ENCODE assay signal across 17 cellular contexts in the genomic region with DNA sequence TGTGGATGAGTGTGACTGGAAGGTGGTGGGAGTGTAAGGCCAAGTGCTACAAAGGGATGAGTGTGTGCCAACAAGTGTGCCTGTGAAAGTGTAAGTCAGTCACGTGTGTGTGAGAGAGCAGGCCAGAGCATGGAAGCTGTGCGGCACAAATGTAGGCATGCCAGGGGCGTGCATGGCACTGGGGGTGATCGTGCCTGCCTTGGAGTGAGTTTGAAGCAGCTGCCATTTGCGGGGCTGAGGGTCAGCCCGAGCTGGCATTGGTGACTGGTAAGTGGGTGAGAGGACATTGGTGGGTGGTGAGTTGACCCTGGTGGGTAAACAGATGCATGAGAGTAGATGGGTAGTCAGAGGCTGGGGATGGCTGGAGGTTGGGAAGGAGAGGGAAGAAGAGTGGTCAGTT. TPM values are rescaled to one million over a fixed set of nuclear protein-coding genes. Genes with fewer than 3 reads are reported as not detected.
DNase-seq lines count a peak whose midpoint lies in the region; ATAC-seq and TF ChIP-seq lines count a peak whose summit lies in the region.
"Had no signal": no experiment of that assay in that cellular context is flagged by ENCODE, and none has a peak within 500 bp of the region (broad histone marks: within the 10 kb centered on the region; RNA-seq: fewer than 3 reads in every experiment).

No MANE protein-coding gene starts in this region.

- H3K4me1 Mint-ChIP-seq in brain: no peaks in the 10 kb centered on the region
- no peaks in the 10 kb centered on the region for H3K4me1 Mint-ChIP-seq in nephron progenitor cell
- H3K4me1 Mint-ChIP-seq: CD8-positive, alpha-beta memory T cell had no signal

- ATAC-seq in Right ventricle myocardium inferior: no peak
- ATAC-seq in Right ventricle myocardium superior (ENCODE audit: poor library complexity): no peak
- no peak for ATAC-seq in GM18907 (IDR thresholded peaks at IDR 0.05; ENCODE audit: unreplicated experiment)
- ATAC-seq: HepG2 had no signal

- intact Hi-C loops in Right ventricle myocardium inferior (cut with DNase I): no loop called here
- intact Hi-C loops in Right ventricle myocardium superior (cut with DNase I): loop anchor here (10.0 kb wide), 1 partner anchor 404 kb away; no protein-coding TSS in a partner anchor

- H3K27me3 Mint-ChIP-seq in brain (no peaks in the 10 kb centered on the region), nephron progenitor cell (ENCODE audit: low read depth, poor library complexity) (no peaks in the 10 kb centered on the region)

- TF ChIP-seq CTCF in brain (conservative IDR thresholded peaks at IDR 0.05) (no peak), nephron progenitor cell (IDR thresholded peaks at IDR 0.05) (no peak)

- no peak overlapping the region for H3K4me3 Mint-ChIP-seq in brain
- no peak overlapping the region for H3K4me3 Mint-ChIP-seq in nephron progenitor cell
- H3K4me3 Mint-ChIP-seq: CD8-positive, alpha-beta memory T cell; HFFc6 had no signal

- peak; percentile 26 for DNase-seq in Right ventricle myocardium inferior (ENCODE audit: missing footprints)
- no peak for DNase-seq in Right ventricle myocardium superior
- no peak for DNase-seq in nephron progenitor cell
- no peak for DNase-seq in NCI-H82 (lab: John Stamatoyannopoulos, UW)
- DNase-seq in nucleus accumbens (lab: John Stamatoyannopoulos, UW): no peak
- DNase-seq: 8988T; AML-193; Caco-2; CD8-positive, alpha-beta memory T cell; DND-41; GDM1; GM23248; H7; HFFc6 had no signal

- H3K27ac Mint-ChIP-seq in brain (peak overlapping the region in 4 of 5 experiments; percentile 1 to 88 (median 32)), nephron progenitor cell (peak overlapping the region; percentile 38)
- H3K27ac Mint-ChIP-seq: CD8-positive, alpha-beta memory T cell; HFFc6 had no signal

- H3K36me3 Mint-ChIP-seq in brain (peaks cover 62% of the 10 kb centered on the region), nephron progenitor cell (ENCODE audit: low read depth) (peaks cover 76% of the 10 kb centered on the region)
- H3K36me3 Mint-ChIP-seq: CD8-positive, alpha-beta memory T cell had no signal

- H3K9me3 Mint-ChIP-seq in brain (no peaks in the 10 kb centered on the region), nephron progenitor cell (no peaks in the 10 kb centered on the region)
- H3K9me3 Mint-ChIP-seq: CD8-positive, alpha-beta memory T cell; HFFc6 had no signal

RNA-seq across cellular contexts. Expression of gene CD276, which starts 24.5 kb away (rescaled TPM):
- total RNA-seq in Right ventricle myocardium inferior (35.6 TPM), Right ventricle myocardium superior (36.5 TPM)
- polyA plus RNA-seq in brain (ENCODE audit: insufficient read depth, low read depth, low replicate concordance): 94.2 TPM
- polyA plus RNA-seq: CD8-positive, alpha-beta memory T cell had no signal

RNA-seq across cellular contexts. Expression of gene INSYN1, which starts 44.5 kb away (rescaled TPM):
- total RNA-seq in Right ventricle myocardium inferior (165 TPM), Right ventricle myocardium superior (155 TPM)
- 25.6 TPM for polyA plus RNA-seq in brain (ENCODE audit: insufficient read depth, low read depth, low replicate concordance)
- total RNA-seq: CD8-positive, alpha-beta memory T cell; HepG2 had no signal
- polyA plus RNA-seq: CD8-positive, alpha-beta memory T cell; HepG2 had no signal
